ENCODE assay signal across 8 cellular contexts in genomic region chr2:207227062-207227748, GRCh38.
DNase-seq lines count a peak whose midpoint lies in the region; ATAC-seq and TF ChIP-seq lines count a peak whose summit lies in the region.

No MANE protein-coding gene starts in this region.

- ATAC-seq in GM19452 (IDR thresholded peaks at IDR 0.05; ENCODE audit: unreplicated experiment) (no peak), PC-3 (no peak), GM19395 (IDR thresholded peaks at IDR 0.05; ENCODE audit: unreplicated experiment) (no peak)

- H3K27ac Mint-ChIP-seq in chondrocyte (ENCODE audit: unreplicated experiment): peak overlapping the region; percentile 64

- TF ChIP-seq CTCF in chondrocyte (IDR thresholded peaks at IDR 0.05) (no peak), PC-3 (conservative IDR thresholded peaks at IDR 0.05; ENCODE audit: low read depth, low read length) (no peak)

- POLR2A ChIA-PET in PC-3 (lab: Charles Lee; ENCODE audit: unreplicated experiment): no interaction called here

- no peaks in the 10 kb centered on the region for H3K36me3 Mint-ChIP-seq in chondrocyte (ENCODE audit: low read depth)

- peak overlapping the region; percentile 7 for H3K4me3 Mint-ChIP-seq in chondrocyte (ENCODE audit: unreplicated experiment)

- no peak overlapping the region for H3K9ac ChIP-seq in subcutaneous abdominal adipose tissue (ENCODE audit: low read length in 5 of 5)
- H3K9ac ChIP-seq in PC-3 (ENCODE audit: low read length): no peak overlapping the region

- DNase-seq in NCI-H2107 (lab: John Stamatoyannopoulos, UW): peak; percentile 67
- DNase-seq in chondrocyte (ENCODE audit: low spot score): no peak
- DNase-seq in kidney tubule cell (ENCODE audit: low spot score): peak; percentile 62
- DNase-seq in PC-3: no peak
- DNase-seq in ACHN: no peak

- H3F3A ChIP-seq in PC-3 (ENCODE audit: low read length, unreplicated experiment): no peaks in the 10 kb centered on the region

- H3K4me1 ChIP-seq in subcutaneous abdominal adipose tissue (ENCODE audit: control insufficient read depth in 5 of 5, insufficient read depth in 5 of 5, low read length in 5 of 5) (peaks cover 2 to 62% (median 14%) of the 10 kb centered on the region in 5 donors), PC-3 (ENCODE audit: insufficient read depth, low read length) (peaks cover 13% of the 10 kb centered on the region)

- H3K4me1 Mint-ChIP-seq in chondrocyte (ENCODE audit: low read depth): peaks cover 61% of the 10 kb centered on the region

- no peak overlapping the region for H2AFZ ChIP-seq in PC-3 (ENCODE audit: low read length)

- H3K36me3 ChIP-seq in subcutaneous abdominal adipose tissue (ENCODE audit: control insufficient read depth in 5 of 5, insufficient read depth in 5 of 5, low read length in 5 of 5) (no peaks in the 10 kb centered on the region), PC-3 (ENCODE audit: low read depth, low read length) (no peaks in the 10 kb centered on the region)

- no peaks in the 10 kb centered on the region for H4K20me1 ChIP-seq in PC-3 (ENCODE audit: low read length)

- H3K27ac ChIP-seq in subcutaneous abdominal adipose tissue (ENCODE audit: low read depth, low read length) (no peak overlapping the region), PC-3 (ENCODE audit: low read length) (no peak overlapping the region)

- no peaks in the 10 kb centered on the region for H3K27me3 Mint-ChIP-seq in chondrocyte (ENCODE audit: low read depth)

- CTCF ChIA-PET in PC-3 (lab: Charles Lee): no interaction called here

- H3K27me3 ChIP-seq in subcutaneous abdominal adipose tissue (ENCODE audit: control insufficient read depth in 5 of 5, insufficient read depth in 4 of 5, low read length in 5 of 5) (no peaks in the 10 kb centered on the region), PC-3 (ENCODE audit: low read length) (no peaks in the 10 kb centered on the region)

- no peaks in the 10 kb centered on the region for H3K9me3 Mint-ChIP-seq in chondrocyte (ENCODE audit: low read depth)

- no peak overlapping the region for H3K4me2 ChIP-seq in PC-3 (ENCODE audit: low read length)

- H3K9me3 ChIP-seq in subcutaneous abdominal adipose tissue (ENCODE audit: control insufficient read depth in 5 of 5, low read length in 5 of 5): no peaks in the 10 kb centered on the region
- no peaks in the 10 kb centered on the region for H3K9me3 ChIP-seq in PC-3 (ENCODE audit: low read length)

- intact Hi-C loops in PC-3 (cut with micrococcal nuclease): no loop called here

- no TSS peak for BruUV-seq in PC-3 (replicated peaks; lab: Mats Ljungman, UMichigan)

- no peaks in the 10 kb centered on the region for H3K79me2 ChIP-seq in PC-3 (ENCODE audit: low read length)

- in situ Hi-C loops in ACHN (cut with HindIII; ENCODE audit: low pct_ligation_motif_present, low pct_unique_long_range_greater_than_20kb, low sequenced_read_pairs): no loop called here

- H3K9me2 ChIP-seq in PC-3 (replicated peaks; ENCODE audit: low read length): no peaks in the 10 kb centered on the region

- peak overlapping the region in 3 of 5 donors; percentile 19 to 42 (median 36) for H3K4me3 ChIP-seq in subcutaneous abdominal adipose tissue (ENCODE audit: low read depth in 1 of 5, low read length in 5 of 5)
- no peak overlapping the region for H3K4me3 ChIP-seq in PC-3 (ENCODE audit: low read length)

Comparison
In these comparisons a context has a peak if more than half of its experiments do, and no peak if none do; other contexts are left out.
1. DNase-seq: peak in NCI-H2107 (single experiment) and kidney tubule cell (single experiment); none in chondrocyte (single experiment), PC-3 (single experiment) and ACHN (single experiment).